8 cellular contexts compared by ENCODE assay signal in genomic region chr6:149565539-149566371, GRCh38. TPM values are rescaled to one million over a fixed set of nuclear protein-coding genes. Genes with fewer than 3 reads are reported as not detected.
A peak's percentile ranks its signal among the peaks of the same experiment; 100 is the strongest.
DNase-seq lines count a peak whose midpoint lies in the region; ATAC-seq and TF ChIP-seq lines count a peak whose summit lies in the region.

No MANE protein-coding gene starts in this region.

- no peaks in the 10 kb centered on the region for H3K36me3 ChIP-seq in spleen

- ATAC-seq in GM18909 (IDR thresholded peaks at IDR 0.05; ENCODE audit: poor library complexity, unreplicated experiment): peak; percentile 83
- ATAC-seq in HG03196 (IDR thresholded peaks at IDR 0.05; ENCODE audit: unreplicated experiment): peak; percentile 83

- peak overlapping the region; percentile 89 to 96 (median 94) for H3K27ac ChIP-seq in spleen

- peaks cover 15 to 43% (median 30%) of the 10 kb centered on the region in 6 donors for H3K4me1 ChIP-seq in spleen

- H3K27me3 ChIP-seq in spleen (replicated peaks in 1 of 7): no peaks in the 10 kb centered on the region

- TF ChIP-seq CTCF in AG09309 (IDR thresholded peaks at IDR 0.05; ENCODE audit: control insufficient read depth, insufficient read depth, low read depth, low read length, missing control alignments) (peak; percentile 73), spleen (IDR thresholded peaks at IDR 0.05 in 8 of 11, conservative IDR thresholded peaks at IDR 0.05 in 3 of 11) (peak; percentile 42 to 77 (median 63))

- DNase-seq in AG09309 (ENCODE audit: low read depth): peak; percentile 63
- DNase-seq in NCI-H226: peak; percentile 86
- DNase-seq in activated CD4-positive, CD25-positive, alpha-beta regulatory T cell (lab: John Stamatoyannopoulos, UW): peak; percentile 81 to 92 (median 86)
- DNase-seq in central memory CD4-positive, alpha-beta T cell: peak; percentile 95
- DNase-seq in iris pigment epithelial cell (ENCODE audit: low read depth): peak; percentile 92
- peak; percentile 98 for DNase-seq in spleen

- 0 to 2% (median 1%) methylated on average over 37 to 53 of the region's 55 CpGs for WGBS in spleen, 5 donors

- no peak for TF ChIP-seq POLR2A in spleen (IDR thresholded peaks at IDR 0.05)

- intact Hi-C loops in spleen (cut with DNase I; ENCODE audit: low total_unique reads): loop anchor here (10.0 kb wide), 1 partner anchor 149 kb away; the partner anchor contains the start of gene LATS1

- H3K4me3 ChIP-seq in AG09309 (ENCODE audit: control insufficient read depth, low read depth, low read length) (peak overlapping the region; percentile 87), spleen (peak overlapping the region; percentile 78 to 97 (median 89))

- H3K9me3 ChIP-seq in spleen: no peaks in the 10 kb centered on the region

RNA-seq across cellular contexts. Expression of gene GINM1, which starts 0.4 kb away (rescaled TPM):
- total RNA-seq in spleen: 10 to 100 TPM; 28.4 to 47.7 (median 37.6) TPM
- polyA plus RNA-seq in spleen: 10 to 100 TPM; 16.7 to 25.2 (median 21.8) TPM

RNA-seq across cellular contexts. Expression of gene PPIL4, which starts 19.9 kb away (rescaled TPM):
- total RNA-seq in spleen: 10 to 100 TPM; 24.8 to 36.8 (median 30.7) TPM
- 10 to 100 TPM; 14.7 to 18.5 (median 16.8) TPM for polyA plus RNA-seq in spleen

Comparison
In these comparisons a context has a peak if more than half of its experiments do, and no peak if none do; other contexts are left out.
1. Peak in every context shown above with its lines: DNase-seq, ATAC-seq, H3K4me3 ChIP-seq and H3K27ac ChIP-seq.